Comparison of ENCODE assay signal across 8 cellular contexts in genomic region chr3:114290911-114291901, GRCh38. TPM values are rescaled to one million over a fixed set of nuclear protein-coding genes. Genes with fewer than 3 reads are reported as not detected.
DNase-seq lines count a peak whose midpoint lies in the region; ATAC-seq and TF ChIP-seq lines count a peak whose summit lies in the region.

No MANE protein-coding gene starts in this region.

- peak; percentile 93 for ATAC-seq in GM18907 (IDR thresholded peaks at IDR 0.05; ENCODE audit: unreplicated experiment)
- ATAC-seq in HG03095 (IDR thresholded peaks at IDR 0.05; ENCODE audit: unreplicated experiment) = peak; percentile 90

- 51% methylated on average over 18 of the region's 23 CpGs for WGBS in mesenchymal stem cell

- no peak overlapping the region for H3K4ac ChIP-seq in mesenchymal stem cell (ENCODE audit: low read depth in 1 of 2, low read length in 2 of 2)

- no peak overlapping the region for H3K27ac ChIP-seq in mesenchymal stem cell (ENCODE audit: low read length, poor library complexity, severe bottlenecking)

- peaks cover 7% of the 10 kb centered on the region for H3K4me1 ChIP-seq in mesenchymal stem cell (ENCODE audit: control insufficient read depth, insufficient read depth, low read depth, low read length)

- no peak overlapping the region for H3K9ac ChIP-seq in mesenchymal stem cell (ENCODE audit: low read length)

- no peaks in the 10 kb centered on the region for H3K79me1 ChIP-seq in mesenchymal stem cell (replicated peaks; ENCODE audit: low read length, poor library complexity, severe bottlenecking)

- H3K14ac ChIP-seq in mesenchymal stem cell (ENCODE audit: low read length in 2 of 2) = peak overlapping the region in 1 of 2 experiments; percentile 46

- H2BK5ac ChIP-seq in mesenchymal stem cell (ENCODE audit: low read depth, low read length, poor library complexity, severe bottlenecking) = no peak overlapping the region

- H2AK5ac ChIP-seq in mesenchymal stem cell (ENCODE audit: low read length, severe bottlenecking) = no peak overlapping the region

- no peak overlapping the region for H4K91ac ChIP-seq in mesenchymal stem cell (ENCODE audit: low read length)

- no peak overlapping the region for H4K8ac ChIP-seq in mesenchymal stem cell (ENCODE audit: low read length)

- H2AFZ ChIP-seq in mesenchymal stem cell (ENCODE audit: low read depth, low read length) = no peak overlapping the region

- no peaks in the 10 kb centered on the region for H3K27me3 ChIP-seq in mesenchymal stem cell (ENCODE audit: control insufficient read depth in 1 of 2, insufficient read depth in 1 of 2, low read length in 2 of 2)

- no peak overlapping the region for H2BK12ac ChIP-seq in mesenchymal stem cell (ENCODE audit: low read length in 2 of 2)

- H3K36me3 ChIP-seq in mesenchymal stem cell (ENCODE audit: control insufficient read depth in 1 of 2, insufficient read depth in 2 of 2, low read depth in 1 of 2, low read length in 2 of 2) = no peaks in the 10 kb centered on the region

- no peak overlapping the region for H3K4me2 ChIP-seq in mesenchymal stem cell (ENCODE audit: low read length, poor library complexity, severe bottlenecking)

- H3K18ac ChIP-seq in mesenchymal stem cell (ENCODE audit: low read depth in 1 of 2, low read length in 2 of 2) = no peak overlapping the region

- no peaks in the 10 kb centered on the region for H3K9me3 ChIP-seq in mesenchymal stem cell (ENCODE audit: control insufficient read depth, low read length)

- H3K4me3 ChIP-seq in AG10803 (ENCODE audit: low read length) (no peak overlapping the region), mesenchymal stem cell (ENCODE audit: insufficient read depth in 1 of 2, low read depth in 1 of 2, low read length in 2 of 2) (no peak overlapping the region)

- TF ChIP-seq CTCF in AG10803 (conservative IDR thresholded peaks at IDR 0.05; ENCODE audit: low read length) = peak; percentile 66

- peak; percentile 42 for DNase-seq in AG10803 (ENCODE audit: low read depth)
- DNase-seq in NCI-H460 (ENCODE audit: extremely low read depth, low read depth) = peak; percentile 19
- peak; percentile 84 to 94 for DNase-seq in activated CD4-positive, alpha-beta T cell treated with anti-CD3 and anti-CD28 coated beads for 4 hours
- peak; percentile 25 to 57 for DNase-seq in dermis microvascular lymphatic vessel endothelial cell (ENCODE audit: low read depth in 2 of 2)
- peak; percentile 49 for DNase-seq in mesenchymal stem cell
- DNase-seq in stimulated activated CD8-positive, alpha-beta memory T cell treated with anti-CD3 and anti-CD28 coated beads, Interleukin-2, amount 100 ng/mL, for 48 hours (ENCODE audit: low read depth in 2 of 2) = peak; percentile 88 to 95

- no peak overlapping the region for H2BK120ac ChIP-seq in mesenchymal stem cell (ENCODE audit: low read depth, low read length)

- H2BK15ac ChIP-seq in mesenchymal stem cell (ENCODE audit: low read depth, poor library complexity, severe bottlenecking) = no peak overlapping the region

- H3K23ac ChIP-seq in mesenchymal stem cell (ENCODE audit: low read length in 2 of 2) = no peak overlapping the region

RNA-seq across cellular contexts. Expression of gene TIGIT, which starts 2.6 kb away (rescaled TPM):
- total RNA-seq in NCI-H460 (2014; rRNA removed; shearing (Covaris generic)) = not detected in 2 replicates
- 0.35 TPM in 1 of 2 replicates, not detected in the other for polyA plus RNA-seq in NCI-H460 (2014; cell fraction: nucleus; rRNA removed)
- not detected in 2 replicates for total RNA-seq in dermis microvascular lymphatic vessel endothelial cell
- 0.07 TPM for polyA plus RNA-seq in mesenchymal stem cell (2013, experiment 1 of 2)
- polyA plus RNA-seq in mesenchymal stem cell (2013, experiment 2 of 2) = not detected

RNA-seq across cellular contexts. Expression of gene ZNF80, which starts 53.8 kb away (rescaled TPM):
- total RNA-seq in NCI-H460 (2014; rRNA removed; shearing (Covaris generic)) = not detected in 2 replicates
- polyA plus RNA-seq in NCI-H460 (2014; cell fraction: nucleus; rRNA removed) = not detected in 2 replicates
- not detected in 2 replicates for total RNA-seq in dermis microvascular lymphatic vessel endothelial cell
- not detected for polyA plus RNA-seq in mesenchymal stem cell (2013, experiment 1 of 2)
- polyA plus RNA-seq in mesenchymal stem cell (2013, experiment 2 of 2) = not detected

Comparison
In these comparisons a context has a peak if more than half of its experiments do, and no peak if none do; other contexts are left out.
1. DNase-seq: peak in every context shown above with its lines; median percentile 92 in stimulated activated CD8-positive, alpha-beta memory T cell treated with anti-CD3 and anti-CD28 coated beads, Interleukin-2, amount 100 ng/mL, for 48 hours; 89 in activated CD4-positive, alpha-beta T cell treated with anti-CD3 and anti-CD28 coated beads for 4 hours; 49 in mesenchymal stem cell; 42 in AG10803; 41 in dermis microvascular lymphatic vessel endothelial cell; 19 in NCI-H460.